25 cellular contexts compared by ENCODE assay signal in genomic region chr17:75825748-75826370, GRCh38. TPM values are rescaled to one million over a fixed set of nuclear protein-coding genes. Genes with fewer than 3 reads are reported as not detected.
DNase-seq lines count a peak whose midpoint lies in the region; ATAC-seq and TF ChIP-seq lines count a peak whose summit lies in the region.
"Had no signal": no experiment of that assay in that cellular context is flagged by ENCODE, and none has a peak within 500 bp of the region (broad histone marks: within the 10 kb centered on the region; RNA-seq: fewer than 3 reads in every experiment).

No MANE protein-coding gene starts in this region.

- H3K27ac ChIP-seq in cardiac muscle cell (peak overlapping the region; percentile 82), tibial nerve (peak overlapping the region in 3 of 4 donors; percentile 19 to 85 (median 80)), dorsolateral prefrontal cortex (peak overlapping the region in 16 of 59 donors; percentile 12 to 92 (median 52))
- H3K27ac ChIP-seq: C4-2B had no signal

- no peak for TF ChIP-seq POLR2A in tibial nerve (IDR thresholded peaks at IDR 0.05)

- no peaks in the 10 kb centered on the region for H3K9me3 Mint-ChIP-seq in activated T-helper 2 cell treated with anti-CD3 and anti-CD28 coated beads, Interferon-gamma antibody, Interleukin-2, Interleukin-4, amounts not matched to agents 10 μg/mL and 5 μg/mL and 100 μg/mL, durations not matched to agents 14 hours and 24 hours and 36 hours
- no peaks in the 10 kb centered on the region for H3K9me3 Mint-ChIP-seq in naive thymus-derived CD8-positive, alpha-beta T cell
- no peaks in the 10 kb centered on the region for H3K9me3 Mint-ChIP-seq in activated CD4-positive, alpha-beta T cell treated with anti-CD3 and anti-CD28 coated beads, Interleukin-2, amount 10 ng/mL, durations not matched to agents 7 days and 5 days
- H3K9me3 Mint-ChIP-seq: endodermal cell; T-helper 2 cell treated with Interferon-gamma antibody and Interleukin-4, amounts not matched to agents 5 μg/mL and 100 μg/mL, for 36 hours; WTC11 had no signal

- POLR2A ChIA-PET in naive thymus-derived CD8-positive, alpha-beta T cell (lab: Charles Lee) = interaction anchor here (0.5 to 3.6 kb wide), 15 partner anchors 9 to 608 kb away, joined by 3 to 25 read pairs (median 4); partner anchors contain the start of genes UNC13D, UNK and WBP2
- POLR2A ChIA-PET in activated CD4-positive, alpha-beta T cell treated with anti-CD3 and anti-CD28 coated beads, Interleukin-2, amount 10 ng/mL, durations not matched to agents 7 days and 5 days (lab: Charles Lee) = no interaction called here

- no peak overlapping the region for H3K4me3 Mint-ChIP-seq in activated T-helper 2 cell treated with anti-CD3 and anti-CD28 coated beads, Interferon-gamma antibody, Interleukin-2, Interleukin-4, amounts not matched to agents 10 μg/mL and 5 μg/mL and 100 μg/mL, durations not matched to agents 14 hours and 24 hours and 36 hours (ENCODE audit: low read depth)
- no peak overlapping the region for H3K4me3 Mint-ChIP-seq in naive thymus-derived CD8-positive, alpha-beta T cell
- H3K4me3 Mint-ChIP-seq in activated CD4-positive, alpha-beta T cell treated with anti-CD3 and anti-CD28 coated beads, Interleukin-2, amount 10 ng/mL, durations not matched to agents 7 days and 5 days = no peak overlapping the region
- H3K4me3 Mint-ChIP-seq: endodermal cell; T-helper 2 cell treated with Interferon-gamma antibody and Interleukin-4, amounts not matched to agents 5 μg/mL and 100 μg/mL, for 36 hours; WTC11 had no signal

- H3K4me1 ChIP-seq in cardiac muscle cell (ENCODE audit: low read depth) (peaks cover 6% of the 10 kb centered on the region), tibial nerve (peaks cover 0 to 45% (median 13%) of the 10 kb centered on the region in 4 donors)

- 85% methylated on average over 12 of the region's 12 CpGs for WGBS in tibial nerve, 2 donors

- no peak for TF ChIP-seq EP300 in tibial nerve (IDR thresholded peaks at IDR 0.05)

- DNase-seq in cardiac muscle cell (ENCODE audit: low read depth in 1 of 2, low spot score in 1 of 2) = no peak
- no peak for DNase-seq in Right ventricle myocardium inferior (ENCODE audit: missing footprints)
- DNase-seq in activated T-helper 2 cell treated with anti-CD3 and anti-CD28 coated beads, Interferon-gamma antibody, Interleukin-2, Interleukin-4, amounts not matched to agents 10 μg/mL and 5 μg/mL and 100 μg/mL, durations not matched to agents 14 hours and 24 hours and 36 hours (ENCODE audit: low spot score) = no peak
- DNase-seq in naive thymus-derived CD8-positive, alpha-beta T cell = no peak
- no peak for DNase-seq in tibial nerve (ENCODE audit: low spot score in 2 of 2)
- DNase-seq in activated CD4-positive, alpha-beta T cell treated with anti-CD3 and anti-CD28 coated beads, Interleukin-2, amount 10 ng/mL, durations not matched to agents 7 days and 5 days = no peak
- no peak for DNase-seq in dorsolateral prefrontal cortex
- DNase-seq in stimulated activated CD4-positive, alpha-beta T cell treated with anti-CD3 and anti-CD28 coated beads, Interleukin-2, amount 100 ng/mL, for 24 hours = no peak
- DNase-seq: ACHN; activated CD4-positive, alpha-beta T cell treated with anti-CD3 and anti-CD28 coated beads, Interleukin-2, amount 50 U/mL, for 4 hours; activated naive CD4-positive, alpha-beta T cell treated with anti-CD3 and anti-CD28 coated beads, Interleukin-2, amount 50 U/mL, for 16 hours; endodermal cell; kidney glomerular epithelial cell; mammary epithelial cell; NCI-H1436 treated with DMSO at 0.1 percent for 48 hours; NCI-H524; stimulated activated CD4-positive, alpha-beta T cell treated with anti-CD3 and anti-CD28 coated beads, Interleukin-15, amount 100 ng/mL, for 24 hours; stimulated activated CD8-positive, alpha-beta memory T cell treated with anti-CD3 and anti-CD28 coated beads, Interleukin-4, amount 100 ng/mL, for 48 hours; substantia nigra had no signal

- H3K27me3 Mint-ChIP-seq in activated T-helper 2 cell treated with anti-CD3 and anti-CD28 coated beads, Interferon-gamma antibody, Interleukin-2, Interleukin-4, amounts not matched to agents 10 μg/mL and 5 μg/mL and 100 μg/mL, durations not matched to agents 14 hours and 24 hours and 36 hours (ENCODE audit: low read depth) = no peaks in the 10 kb centered on the region
- no peaks in the 10 kb centered on the region for H3K27me3 Mint-ChIP-seq in naive thymus-derived CD8-positive, alpha-beta T cell
- H3K27me3 Mint-ChIP-seq in activated CD4-positive, alpha-beta T cell treated with anti-CD3 and anti-CD28 coated beads, Interleukin-2, amount 10 ng/mL, durations not matched to agents 7 days and 5 days = no peaks in the 10 kb centered on the region

- CTCF ChIA-PET in activated CD4-positive, alpha-beta T cell treated with anti-CD3 and anti-CD28 coated beads, Interleukin-2, amount 10 ng/mL, durations not matched to agents 7 days and 5 days (lab: Charles Lee) = interaction anchor here (0.6 to 3.3 kb wide), 8 partner anchors 11 to 899 kb away, joined by 3 to 14 read pairs (median 6); partner anchors contain the start of gene UNC13D

- H3K9me3 ChIP-seq in cardiac muscle cell (ENCODE audit: low read depth) (no peaks in the 10 kb centered on the region), tibial nerve (no peaks in the 10 kb centered on the region)
- H3K9me3 ChIP-seq: uterus had no signal

- H3K36me3 Mint-ChIP-seq in activated T-helper 2 cell treated with anti-CD3 and anti-CD28 coated beads, Interferon-gamma antibody, Interleukin-2, Interleukin-4, amounts not matched to agents 10 μg/mL and 5 μg/mL and 100 μg/mL, durations not matched to agents 14 hours and 24 hours and 36 hours (ENCODE audit: low read depth) = peaks cover 45% of the 10 kb centered on the region
- H3K36me3 Mint-ChIP-seq in naive thymus-derived CD8-positive, alpha-beta T cell = peaks cover 0 to 38% (median 2%) of the 10 kb centered on the region in 3 donors
- H3K36me3 Mint-ChIP-seq in activated CD4-positive, alpha-beta T cell treated with anti-CD3 and anti-CD28 coated beads, Interleukin-2, amount 10 ng/mL, durations not matched to agents 7 days and 5 days (ENCODE audit: low read depth) = peaks cover 24% of the 10 kb centered on the region

- TF ChIP-seq CTCF in cardiac muscle cell (IDR thresholded peaks at IDR 0.05; ENCODE audit: low read depth, low read length) (no peak), tibial nerve (IDR thresholded peaks at IDR 0.05) (no peak), dorsolateral prefrontal cortex (IDR thresholded peaks at IDR 0.05 in 54 of 56, conservative IDR thresholded peaks at IDR 0.05 in 2 of 56; ENCODE audit: low read depth in 1 of 56, partially characterized antibody in 56 of 56) (no peak)

- ATAC-seq in Right ventricle myocardium inferior = no peak
- ATAC-seq in naive thymus-derived CD8-positive, alpha-beta T cell = no peak
- ATAC-seq: SK-N-SH treated with all-trans-retinoic acid at 6 μM for 48 hours, WTC11 had no signal

- no peaks in the 10 kb centered on the region for H3K27me3 ChIP-seq in cardiac muscle cell
- no peaks in the 10 kb centered on the region for H3K27me3 ChIP-seq in tibial nerve
- H3K27me3 ChIP-seq in dorsolateral prefrontal cortex = no peaks in the 10 kb centered on the region
- H3K27me3 ChIP-seq: uterus had no signal

- H3K4me1 Mint-ChIP-seq in activated T-helper 2 cell treated with anti-CD3 and anti-CD28 coated beads, Interferon-gamma antibody, Interleukin-2, Interleukin-4, amounts not matched to agents 10 μg/mL and 5 μg/mL and 100 μg/mL, durations not matched to agents 14 hours and 24 hours and 36 hours (ENCODE audit: low read depth) = peaks cover 7% of the 10 kb centered on the region
- peaks cover 11 to 41% (median 29%) of the 10 kb centered on the region in 4 donors for H3K4me1 Mint-ChIP-seq in naive thymus-derived CD8-positive, alpha-beta T cell
- peaks cover 33% of the 10 kb centered on the region for H3K4me1 Mint-ChIP-seq in activated CD4-positive, alpha-beta T cell treated with anti-CD3 and anti-CD28 coated beads, Interleukin-2, amount 10 ng/mL, durations not matched to agents 7 days and 5 days

- H3K4me3 ChIP-seq in cardiac muscle cell (no peak overlapping the region), tibial nerve (no peak overlapping the region), dorsolateral prefrontal cortex (no peak overlapping the region)
- H3K4me3 ChIP-seq: uterus had no signal

- intact Hi-C loops in Right ventricle myocardium inferior (cut with DNase I) = loop anchor here (5.0 kb wide), 1 partner anchor 34 kb away; no protein-coding TSS in a partner anchor
- intact Hi-C loops in activated T-helper 2 cell treated with anti-CD3 and anti-CD28 coated beads, Interferon-gamma antibody, Interleukin-2, Interleukin-4, amounts not matched to agents 10 μg/mL and 5 μg/mL and 100 μg/mL, durations not matched to agents 14 hours and 24 hours and 36 hours (cut with micrococcal nuclease) = loop anchor here (2.0 kb wide), 1 partner anchor 29 kb away; the partner anchor contains the start of gene WBP2
- intact Hi-C loops in dorsolateral prefrontal cortex (cut with DNase I) = loop anchor here in 1 of 2 donors (10.0 kb wide), 1 partner anchor 51 kb away; a partner anchor contains a TSS

- peak overlapping the region; percentile 10 for H3K27ac Mint-ChIP-seq in activated T-helper 2 cell treated with anti-CD3 and anti-CD28 coated beads, Interferon-gamma antibody, Interleukin-2, Interleukin-4, amounts not matched to agents 10 μg/mL and 5 μg/mL and 100 μg/mL, durations not matched to agents 14 hours and 24 hours and 36 hours
- H3K27ac Mint-ChIP-seq in naive thymus-derived CD8-positive, alpha-beta T cell = peak overlapping the region in 7 of 10 donors; percentile 27 to 86 (median 66)
- H3K27ac Mint-ChIP-seq in activated CD4-positive, alpha-beta T cell treated with anti-CD3 and anti-CD28 coated beads, Interleukin-2, amount 10 ng/mL, durations not matched to agents 7 days and 5 days = no peak overlapping the region

- peaks cover 10% of the 10 kb centered on the region for H3K36me3 ChIP-seq in cardiac muscle cell
- H3K36me3 ChIP-seq in tibial nerve = peaks cover 0 to 79% (median 13%) of the 10 kb centered on the region in 3 donors
- H3K36me3 ChIP-seq: uterus had no signal

RNA-seq across cellular contexts. Expression of gene UNC13D, which starts 18.3 kb away (rescaled TPM):
- total RNA-seq in cardiac muscle cell (4.6 and 14.8 TPM in 2 replicates), Right ventricle myocardium inferior (10.7 TPM), tibial nerve (10 to 100 TPM; 10.5 to 53.1 (median 22.6) TPM), dorsolateral prefrontal cortex (10 to 100 TPM in 85 of 120 experiments, 1 to 10 TPM in 35; 3.9 to 40.2 (median 13.0) TPM)
- polyA plus RNA-seq in cardiac muscle cell = 10.8 and 24.6 TPM in 2 replicates
- total RNA-seq in activated T-helper 2 cell treated with anti-CD3 and anti-CD28 coated beads, Interferon-gamma antibody, Interleukin-2, Interleukin-4, amounts not matched to agents 10 μg/mL and 5 μg/mL and 100 μg/mL, durations not matched to agents 14 hours and 24 hours and 36 hours = 165 and 175 TPM in 2 replicates
- total RNA-seq in naive thymus-derived CD8-positive, alpha-beta T cell = 100 to 1,000 TPM; 147 to 153 TPM
- 10 to 100 TPM; 50.3 to 78.0 (median 54.0) TPM for polyA plus RNA-seq in naive thymus-derived CD8-positive, alpha-beta T cell
- 100 to 1,000 TPM; 161 to 182 TPM for total RNA-seq in activated CD4-positive, alpha-beta T cell treated with anti-CD3 and anti-CD28 coated beads, Interleukin-2, amount 10 ng/mL, durations not matched to agents 7 days and 5 days
- total RNA-seq: RPMI7951 had no signal

RNA-seq across cellular contexts. Expression of gene WBP2, which starts 29.3 kb away (rescaled TPM):
- 61.3 and 75.6 TPM in 2 replicates for total RNA-seq in cardiac muscle cell
- polyA plus RNA-seq in cardiac muscle cell = 160 and 161 TPM in 2 replicates
- total RNA-seq in Right ventricle myocardium inferior = 151 TPM
- total RNA-seq in activated T-helper 2 cell treated with anti-CD3 and anti-CD28 coated beads, Interferon-gamma antibody, Interleukin-2, Interleukin-4, amounts not matched to agents 10 μg/mL and 5 μg/mL and 100 μg/mL, durations not matched to agents 14 hours and 24 hours and 36 hours = 79.3 and 80.7 TPM in 2 replicates
- total RNA-seq in naive thymus-derived CD8-positive, alpha-beta T cell = 100 to 1,000 TPM; 152 to 156 TPM
- polyA plus RNA-seq in naive thymus-derived CD8-positive, alpha-beta T cell = 10 to 100 TPM; 58.1 to 95.1 (median 70.6) TPM
- total RNA-seq in tibial nerve = 10 to 100 TPM; 63.5 to 79.7 (median 71.0) TPM
- total RNA-seq in activated CD4-positive, alpha-beta T cell treated with anti-CD3 and anti-CD28 coated beads, Interleukin-2, amount 10 ng/mL, durations not matched to agents 7 days and 5 days = 10 to 100 TPM; 76.8 to 83.5 TPM
- total RNA-seq in dorsolateral prefrontal cortex = 100 to 1,000 TPM; 311 to 523 (median 421) TPM

RNA-seq across cellular contexts. Expression of gene UNK, which starts 41.3 kb away (rescaled TPM):
- total RNA-seq in cardiac muscle cell (34.2 and 37.8 TPM in 2 replicates), Right ventricle myocardium inferior (16.0 TPM), tibial nerve (10 to 100 TPM; 30.2 to 53.4 (median 36.2) TPM), dorsolateral prefrontal cortex (10 to 100 TPM; 20.6 to 51.6 (median 29.4) TPM)
- polyA plus RNA-seq in cardiac muscle cell = 20.5 and 35.9 TPM in 2 replicates
- total RNA-seq in activated T-helper 2 cell treated with anti-CD3 and anti-CD28 coated beads, Interferon-gamma antibody, Interleukin-2, Interleukin-4, amounts not matched to agents 10 μg/mL and 5 μg/mL and 100 μg/mL, durations not matched to agents 14 hours and 24 hours and 36 hours = 26.8 and 30.1 TPM in 2 replicates
- 10 to 100 TPM; 55.6 to 57.7 TPM for total RNA-seq in naive thymus-derived CD8-positive, alpha-beta T cell
- 10 to 100 TPM; 24.4 to 26.9 (median 26.2) TPM for polyA plus RNA-seq in naive thymus-derived CD8-positive, alpha-beta T cell
- 10 to 100 TPM; 27.1 to 28.7 TPM for total RNA-seq in activated CD4-positive, alpha-beta T cell treated with anti-CD3 and anti-CD28 coated beads, Interleukin-2, amount 10 ng/mL, durations not matched to agents 7 days and 5 days

RNA-seq across cellular contexts. Expression of gene TRIM47, which starts 52.5 kb away (rescaled TPM):
- 1.3 and 4.6 TPM in 2 replicates for total RNA-seq in cardiac muscle cell
- polyA plus RNA-seq in cardiac muscle cell = 2.2 and 2.9 TPM in 2 replicates
- 39.4 TPM for total RNA-seq in Right ventricle myocardium inferior
- 22.5 and 24.5 TPM in 2 replicates for total RNA-seq in activated T-helper 2 cell treated with anti-CD3 and anti-CD28 coated beads, Interferon-gamma antibody, Interleukin-2, Interleukin-4, amounts not matched to agents 10 μg/mL and 5 μg/mL and 100 μg/mL, durations not matched to agents 14 hours and 24 hours and 36 hours
- total RNA-seq in naive thymus-derived CD8-positive, alpha-beta T cell = 1 to 10 TPM; 9.7 to 9.9 TPM
- 1 to 10 TPM; 1.9 to 8.5 (median 4.2) TPM for polyA plus RNA-seq in naive thymus-derived CD8-positive, alpha-beta T cell
- total RNA-seq in tibial nerve = 10 to 100 TPM; 47.4 to 79.0 (median 57.0) TPM
- total RNA-seq in activated CD4-positive, alpha-beta T cell treated with anti-CD3 and anti-CD28 coated beads, Interleukin-2, amount 10 ng/mL, durations not matched to agents 7 days and 5 days = 10 to 100 TPM; 33.9 to 43.4 TPM
- total RNA-seq in dorsolateral prefrontal cortex = 100 to 1,000 TPM in 3 of 120 experiments, 10 to 100 TPM in 117; 19.7 to 109 (median 43.9) TPM
